In the genomic region with DNA sequence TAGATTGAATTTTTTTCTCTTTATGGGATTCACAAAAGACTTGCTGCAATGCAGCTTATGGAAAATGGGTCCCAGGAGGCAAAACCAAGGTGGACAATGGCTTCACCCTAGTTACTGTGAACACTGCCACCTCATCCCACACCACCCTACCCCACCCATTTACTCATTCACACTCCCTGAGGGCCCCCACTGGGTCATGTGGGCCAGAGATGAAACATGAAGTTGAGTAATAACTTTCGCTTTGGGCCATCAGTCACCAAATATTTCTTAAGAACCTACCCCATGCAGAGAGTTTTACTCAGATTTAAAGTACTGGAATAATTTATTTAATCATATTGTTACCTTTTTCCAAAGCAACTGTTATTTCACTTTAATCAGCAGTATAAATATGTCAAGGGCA, we compare ENCODE assay signal across 8 cellular contexts.
DNase-seq lines count a peak whose midpoint lies in the region; ATAC-seq, FAIRE-seq and TF ChIP-seq lines count a peak whose summit lies in the region.

No MANE protein-coding gene starts in this region.

- peaks cover 22% of the 10 kb centered on the region for H3K27me3 Mint-ChIP-seq in T-helper 17 cell

- no peak overlapping the region for H3K18ac ChIP-seq in mesendoderm (ENCODE audit: low read length)

- no peaks in the 10 kb centered on the region for H3K36me3 Mint-ChIP-seq in T-helper 17 cell (ENCODE audit: low read depth)

- peaks cover 4% of the 10 kb centered on the region for H3K4me1 Mint-ChIP-seq in T-helper 17 cell

- peak; percentile 82 for DNase-seq in HCEC 1CT
- DNase-seq in NCI-H460 (ENCODE audit: extremely low read depth, low read depth), result peak; percentile 54
- DNase-seq in keratinocyte (ENCODE audit: low read depth, low spot score), result peak; percentile 67
- DNase-seq in NCI-H1092 treated with DMSO at 0.1 percent for 48 hours (lab: John Stamatoyannopoulos, UW), result no peak
- no peak for DNase-seq in T-helper 17 cell
- no peak for DNase-seq in mesendoderm
- DNase-seq in midbrain (lab: John Stamatoyannopoulos, UW), result no peak

- H3K9ac ChIP-seq in keratinocyte (ENCODE audit: control insufficient read depth, extremely low read depth, insufficient read depth, low read length), result peak overlapping the region; percentile 4
- H3K9ac ChIP-seq in mesendoderm (ENCODE audit: low read length), result no peak overlapping the region

- no peak for TF ChIP-seq CTCF in keratinocyte (optimal IDR thresholded peaks at IDR 0.05 in 1 of 3, IDR thresholded peaks at IDR 0.05 in 1 of 3, conservative IDR thresholded peaks at IDR 0.05 in 1 of 3; ENCODE audit: extremely low read depth in 1 of 3, insufficient read depth in 2 of 3, low read length in 3 of 3)

- H4K5ac ChIP-seq in mesendoderm (ENCODE audit: low read length), result no peak overlapping the region

- peak overlapping the region; percentile 86 for H3K27ac ChIP-seq in keratinocyte (ENCODE audit: control insufficient read depth, insufficient read depth, low read length)
- H3K27ac ChIP-seq in mesendoderm (ENCODE audit: low read depth, low read length), result no peak overlapping the region

- H3K27me3 ChIP-seq in keratinocyte (ENCODE audit: control insufficient read depth, extremely low read depth, insufficient read depth, low read length) (no peaks in the 10 kb centered on the region), mesendoderm (ENCODE audit: insufficient read depth, low read length, poor library complexity) (no peaks in the 10 kb centered on the region)

- H2AFZ ChIP-seq in keratinocyte (ENCODE audit: control insufficient read depth, low read length), result no peak overlapping the region

- no peak overlapping the region for H3K56ac ChIP-seq in mesendoderm (ENCODE audit: low read length)

- H3K23ac ChIP-seq in mesendoderm (ENCODE audit: low read length), result no peak overlapping the region

- no peak overlapping the region for H4K8ac ChIP-seq in mesendoderm (ENCODE audit: low read depth, low read length)

- WGBS in mesendoderm (ENCODE audit: extremely low coverage, insufficient coverage, low lambda C conversion rate), result no CpG with 5 or more reads among the region's 1 CpG

- H3K4ac ChIP-seq in mesendoderm (ENCODE audit: low read depth, low read length), result no peak overlapping the region

- H3K4me3 Mint-ChIP-seq in T-helper 17 cell, result no peak overlapping the region

- H3K4me2 ChIP-seq in keratinocyte (ENCODE audit: control insufficient read depth, extremely low read depth, insufficient read depth, low read depth, low read length) (peak overlapping the region; percentile 50), mesendoderm (ENCODE audit: low read length) (no peak overlapping the region)

- peak; percentile 78 for FAIRE-seq in keratinocyte (lab: Jason Lieb, UNC)

- H3K79me2 ChIP-seq in keratinocyte (ENCODE audit: control insufficient read depth, insufficient read depth, low read length) (no peaks in the 10 kb centered on the region), mesendoderm (ENCODE audit: control insufficient read depth, insufficient read depth, low read length) (no peaks in the 10 kb centered on the region)

- H2BK120ac ChIP-seq in mesendoderm (ENCODE audit: low read depth, low read length), result no peak overlapping the region

- no peak overlapping the region for H3K4me3 ChIP-seq in keratinocyte (ENCODE audit: control insufficient read depth in 2 of 3, extremely low read depth in 1 of 3, insufficient read depth in 2 of 3, low read depth in 1 of 3, low read length in 3 of 3)
- H3K4me3 ChIP-seq in mesendoderm (ENCODE audit: low read length), result no peak overlapping the region

- ATAC-seq in GM18519 (IDR thresholded peaks at IDR 0.05; ENCODE audit: low FRiP score, unreplicated experiment) (peak; percentile 46), T-helper 17 cell (no peak)

- no peaks in the 10 kb centered on the region for H4K20me1 ChIP-seq in keratinocyte (ENCODE audit: control insufficient read depth, extremely low read depth, insufficient read depth, low read length)

- no peak overlapping the region for H3K27ac Mint-ChIP-seq in T-helper 17 cell

- peaks cover 56% of the 10 kb centered on the region for H3K4me1 ChIP-seq in keratinocyte (ENCODE audit: control insufficient read depth, extremely low read depth, insufficient read depth, low read length)
- no peaks in the 10 kb centered on the region for H3K4me1 ChIP-seq in mesendoderm (ENCODE audit: control insufficient read depth, low read depth, low read length)

- no peak overlapping the region for H2AK5ac ChIP-seq in mesendoderm (ENCODE audit: low read length)

- H2BK5ac ChIP-seq in mesendoderm (ENCODE audit: low read length), result no peak overlapping the region

- H3K9me3 ChIP-seq in keratinocyte (ENCODE audit: control insufficient read depth, low read depth, low read length) (no peaks in the 10 kb centered on the region), T-helper 17 cell (ENCODE audit: control insufficient read depth, low read length, poor library complexity, severe bottlenecking) (no peaks in the 10 kb centered on the region)

- dilution Hi-C loops in keratinocyte (cut with MboI; ENCODE audit: extremely low pct_ligation_motif_present, low sequenced_read_pairs), result no loop called here

- H3K79me1 ChIP-seq in mesendoderm (ENCODE audit: low read length), result no peaks in the 10 kb centered on the region

- H3K9me1 ChIP-seq in keratinocyte (ENCODE audit: control insufficient read depth, extremely low read depth, insufficient read depth, low read length), result no peaks in the 10 kb centered on the region

- H3K36me3 ChIP-seq in keratinocyte (ENCODE audit: control insufficient read depth in 2 of 2, extremely low read depth in 1 of 2, insufficient read depth in 2 of 2, low read length in 2 of 2), result no peaks in the 10 kb centered on the region
- no peaks in the 10 kb centered on the region for H3K36me3 ChIP-seq in mesendoderm (ENCODE audit: control insufficient read depth, insufficient read depth, low read length)

- no peak overlapping the region for H2BK15ac ChIP-seq in mesendoderm (replicated peaks; ENCODE audit: low read depth)

Comparison
In these comparisons a context has a peak if more than half of its experiments do, and no peak if none do; other contexts are left out.
1. DNase-seq: peak in HCEC 1CT (single experiment), NCI-H460 (single experiment) and keratinocyte (single experiment); none in NCI-H1092 treated with DMSO at 0.1 percent for 48 hours (single experiment), T-helper 17 cell (0 of 3), mesendoderm (single experiment) and midbrain (single experiment).